19 cellular contexts compared by ENCODE assay signal in the genomic region with DNA sequence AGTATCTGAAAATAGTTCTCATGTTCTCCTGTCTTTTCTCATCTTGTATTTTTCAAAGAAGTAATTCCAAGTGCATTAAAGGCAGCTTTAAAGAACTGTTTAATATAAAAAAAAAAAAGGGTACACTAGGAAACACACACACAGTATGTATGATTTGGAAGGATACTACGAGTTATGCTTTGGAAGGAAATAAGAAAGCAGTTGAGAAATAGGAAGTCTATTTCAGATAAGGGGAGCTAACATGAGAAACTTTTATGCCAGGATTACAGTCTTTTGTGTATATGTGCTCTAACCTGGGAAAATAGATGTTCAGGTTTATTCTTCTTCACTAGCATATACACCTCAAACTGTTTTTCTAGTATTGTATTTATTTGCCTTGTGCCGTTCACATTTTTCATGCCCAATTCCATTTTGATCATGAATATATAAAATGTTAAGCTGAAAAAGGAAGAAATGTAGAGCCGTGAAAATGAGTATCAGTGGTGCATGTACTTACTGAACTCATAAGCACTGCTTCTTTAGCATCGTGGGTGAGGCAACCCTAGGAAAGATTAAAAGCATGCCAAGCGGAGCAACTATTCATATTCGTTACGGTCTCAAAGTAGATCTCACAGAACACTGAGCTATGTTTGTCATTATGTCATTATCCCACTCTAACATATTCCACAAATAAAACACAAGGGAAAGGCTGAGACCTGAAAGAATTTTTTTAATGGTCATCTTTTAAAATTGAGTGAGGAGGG. TPM values are rescaled to one million over a fixed set of nuclear protein-coding genes. Genes with fewer than 3 reads are reported as not detected.
A peak's percentile ranks its signal among the peaks of the same experiment; 100 is the strongest.
DNase-seq lines count a peak whose midpoint lies in the region; ATAC-seq and TF ChIP-seq lines count a peak whose summit lies in the region.
"Had no signal": no experiment of that assay in that cellular context is flagged by ENCODE, and none has a peak within 500 bp of the region (broad histone marks: within the 10 kb centered on the region; RNA-seq: fewer than 3 reads in every experiment).

No MANE protein-coding gene starts in this region.

- H3K27ac ChIP-seq in 22Rv1 (peak overlapping the region; percentile 29; the same call in 1 of the 2 replicates), SK-N-MC (peak overlapping the region; percentile 95), coronary artery (no peak overlapping the region)

- H3K9ac ChIP-seq in SK-N-MC (ENCODE audit: insufficient read length): peak overlapping the region; percentile 41

- DNase-seq in SK-N-MC (ENCODE audit: low read depth, low spot score): no peak
- no peak for DNase-seq in coronary artery (ENCODE audit: low spot score)
- no peak for DNase-seq in mesothelial cell of epicardium (ENCODE audit: low spot score in 2 of 2, unreplicated experiment in 2 of 2)
- no peak for DNase-seq in NCI-H1694 (lab: John Stamatoyannopoulos, UW)
- no peak for DNase-seq in NCI-H1092 (lab: John Stamatoyannopoulos, UW)
- no peak for DNase-seq in T-helper 1 cell
- DNase-seq: BE2C, DMS53, H7, KG1, NCI-H1092 treated with DMSO at 0.1 percent for 48 hours, NCI-H1436 treated with DMSO at 0.1 percent for 48 hours, NCI-H2029 treated with DMSO at 0.1 percent for 48 hours, NCI-H2171, NCI-H524 treated with DMSO at 0.1 percent for 48 hours, SHP77, SK-N-SH had no signal

- H3K27me3 Mint-ChIP-seq in mesothelial cell of epicardium (ENCODE audit: low read depth): no peaks in the 10 kb centered on the region

- H3K4me3 ChIP-seq in SK-N-MC: peak overlapping the region; percentile 29; the same call in 1 of the 2 replicates
- peak overlapping the region; percentile 31 for H3K4me3 ChIP-seq in coronary artery

- H3K4me1 Mint-ChIP-seq in mesothelial cell of epicardium: peaks cover 42% of the 10 kb centered on the region

- no peak for ATAC-seq in GM21367 (IDR thresholded peaks at IDR 0.05; ENCODE audit: unreplicated experiment)

- no peaks in the 10 kb centered on the region for H3K9me3 ChIP-seq in SK-N-MC (ENCODE audit: low read depth, low read length)
- H3K9me3 ChIP-seq: BE2C, SK-N-SH had no signal

- TF ChIP-seq CTCF in 22Rv1 (IDR thresholded peaks at IDR 0.05): no peak
- TF ChIP-seq CTCF in coronary artery (IDR thresholded peaks at IDR 0.05): no peak
- TF ChIP-seq CTCF in mesothelial cell of epicardium (IDR thresholded peaks at IDR 0.05; ENCODE audit: unreplicated experiment): no peak

- H3K4me3 Mint-ChIP-seq in mesothelial cell of epicardium: no peak overlapping the region

- H3K9me3 Mint-ChIP-seq in mesothelial cell of epicardium: peaks cover 13% of the 10 kb centered on the region

- H3K36me3 Mint-ChIP-seq in mesothelial cell of epicardium: peaks cover 17% of the 10 kb centered on the region

- peak overlapping the region; percentile 95 for H3K27ac Mint-ChIP-seq in mesothelial cell of epicardium

- H3K36me3 ChIP-seq in SK-N-MC (ENCODE audit: insufficient read depth, low read length): no peaks in the 10 kb centered on the region
- H3K36me3 ChIP-seq: BE2C had no signal

RNA-seq across cellular contexts. Expression of a gene that starts 59.6 kb away (rescaled TPM):
- total RNA-seq in mesothelial cell of epicardium: 13.6 to 15.1 TPM (median 13.6 TPM) in 3 replicates

Comparison
In these comparisons a context has a peak if more than half of its experiments do, and no peak if none do; other contexts are left out.
1. H3K27ac ChIP-seq: peak in 22Rv1 (single experiment) and SK-N-MC (single experiment); none in coronary artery (0 of 2).